9 cellular contexts compared by ENCODE assay signal in genomic region chr11:96013459-96014213, GRCh38.
A peak's percentile ranks its signal among the peaks of the same experiment; 100 is the strongest.
DNase-seq lines count a peak whose midpoint lies in the region; ATAC-seq, FAIRE-seq and TF ChIP-seq lines count a peak whose summit lies in the region.
"Had no signal": no experiment of that assay in that cellular context is flagged by ENCODE, and none has a peak within 500 bp of the region (broad histone marks: within the 10 kb centered on the region; RNA-seq: fewer than 3 reads in every experiment).

No MANE protein-coding gene starts in this region.

- no peaks in the 10 kb centered on the region for H3K36me3 ChIP-seq in OCI-LY7 (ENCODE audit: insufficient read depth, low read length)
- H3K36me3 ChIP-seq in GM12878 (ENCODE audit: control insufficient read depth in 2 of 2, insufficient read depth in 2 of 2, low read length in 1 of 2), result no peaks in the 10 kb centered on the region; a peak in 1 of 4 replicates

- SMC1A ChIA-PET in GM12878 (lab: Charles Lee; ENCODE audit: uncharacterized antibody, unreplicated experiment), result interaction anchor here (0.7 to 7.0 kb wide), 18 partner anchors 16 to 399 kb away, joined by 3 to 147 read pairs (median 4); partner anchors contain the start of genes CCDC82, JRKL and MAML2

- WGBS in GM12878 (ENCODE audit: insufficient coverage, insufficient replicate concordance, low lambda C conversion rate, missing lambda C conversion rate), result 80% methylated on average over 17 of the region's 17 CpGs

- no peak for TF ChIP-seq EP300 in GM12878 (IDR thresholded peaks at IDR 0.05; ENCODE audit: borderline replicate concordance in 1 of 2, control insufficient read depth in 1 of 2, low read depth in 2 of 2, low read length in 2 of 2)

- CTCF ChIA-PET in OCI-LY7 (lab: Charles Lee; ENCODE audit: unreplicated experiment), result no interaction called here
- CTCF ChIA-PET in GM12878 (lab: Yijun Ruan, JAX), result interaction anchor here (1.1 to 6.3 kb wide), 13 partner anchors 9 to 380 kb away, joined by 3 to 134 read pairs (median 6); partner anchors contain the start of genes CCDC82, CEP57, JRKL and MAML2

- H3K79me2 ChIP-seq in OCI-LY7 (ENCODE audit: insufficient read depth, low read depth, low read length) (no peaks in the 10 kb centered on the region), GM12878 (ENCODE audit: control insufficient read depth, insufficient read depth, low read length) (peaks cover 3% of the 10 kb centered on the region)

- TF ChIP-seq CTCF in OCI-LY7 (conservative IDR thresholded peaks at IDR 0.05; ENCODE audit: low read length), result no peak
- no peak for TF ChIP-seq CTCF in GM12878 (IDR thresholded peaks at IDR 0.05 in 2 of 3, conservative IDR thresholded peaks at IDR 0.05 in 1 of 3; ENCODE audit: control insufficient read depth in 2 of 3, extremely low read depth in 1 of 3, insufficient read depth in 1 of 3, low read depth in 3 of 3, low read length in 3 of 3)
- TF ChIP-seq CTCF in foreskin keratinocyte (conservative IDR thresholded peaks at IDR 0.05), result no peak

- H3K9ac ChIP-seq in GM12878 (ENCODE audit: control insufficient read depth, insufficient read depth, low read length), result no peak overlapping the region

- H3K27ac ChIP-seq in OCI-LY7 (ENCODE audit: low read depth, low read length, poor library complexity, severe bottlenecking) (peak overlapping the region; percentile 66), GM12878 (ENCODE audit: control insufficient read depth, insufficient read depth) (peak overlapping the region; percentile 28), foreskin keratinocyte (no peak overlapping the region)

- in situ Hi-C loops in GM12878 (cut with MboI), result loop anchor here (5.0 kb wide), 1 partner anchor 379 kb away; the partner anchor contains the start of gene JRKL

- DNase-seq in OCI-LY7 (ENCODE audit: low spot score) (peak; percentile 16), GM12878 (ENCODE audit: low read depth, low spot score) (no peak), foreskin keratinocyte (no peak)
- peak; percentile 36 for DNase-seq in stimulated activated CD8-positive, alpha-beta memory T cell treated with anti-CD3 and anti-CD28 coated beads, Interleukin-4, amount 100 ng/mL, for 48 hours
- DNase-seq: glutamatergic neuron, NCI-H1105 had no signal

- H3K27me3 ChIP-seq in GM12878 (replicated peaks in 1 of 2; ENCODE audit: control insufficient read depth in 2 of 2, insufficient read depth in 2 of 2, low read length in 1 of 2), result no peaks in the 10 kb centered on the region
- H3K27me3 ChIP-seq in foreskin keratinocyte, result no peaks in the 10 kb centered on the region

- H3K4me1 ChIP-seq in OCI-LY7 (ENCODE audit: insufficient read depth, low read length, poor library complexity, severe bottlenecking), result peaks cover 36% of the 10 kb centered on the region
- peaks cover 32% of the 10 kb centered on the region for H3K4me1 ChIP-seq in GM12878 (ENCODE audit: control insufficient read depth, insufficient read depth, low read length)
- peaks cover 4% of the 10 kb centered on the region for H3K4me1 ChIP-seq in foreskin keratinocyte

- no peak for TF ChIP-seq POLR2A in GM12878 (IDR thresholded peaks at IDR 0.05; ENCODE audit: low read depth, low read length)

- H3K4me3 ChIP-seq in OCI-LY7 (ENCODE audit: low read depth, low read length, poor library complexity, severe bottlenecking), result no peak overlapping the region
- H3K4me3 ChIP-seq in GM12878, result peak overlapping the region; percentile 23; the same call in 1 of the 2 replicates

- POLR2A ChIA-PET in OCI-LY7 (lab: Charles Lee), result interaction anchor here (0.6 to 2.0 kb wide), 6 partner anchors 19 to 375 kb away, joined by 3 to 9 read pairs (median 4); partner anchors contain the start of genes CCDC82 and JRKL
- POLR2A ChIA-PET in GM12878 (lab: Charles Lee), result interaction anchor here (0.9 to 4.1 kb wide), 2 partner anchors 140 to 329 kb away, joined by 3 to 18 read pairs; partner anchors contain the start of gene MAML2

- H3K4me2 ChIP-seq in OCI-LY7 (ENCODE audit: low read length) (peak overlapping the region; percentile 58; the same call in 1 of the 2 replicates), GM12878 (ENCODE audit: control insufficient read depth, insufficient read depth) (peak overlapping the region; percentile 67)

- H3K9me3 ChIP-seq in OCI-LY7 (ENCODE audit: low read length), result no peaks in the 10 kb centered on the region
- H3K9me3 ChIP-seq in GM12878 (replicated peaks; ENCODE audit: control insufficient read depth, insufficient read depth, low read length), result no peaks in the 10 kb centered on the region; the same call in 2 of the 3 replicates

- FAIRE-seq in GM12878 (lab: Jason Lieb, UNC), result no peak

- H2AFZ ChIP-seq in OCI-LY7 (ENCODE audit: low read length) (peak overlapping the region; percentile 96; the same call in 1 of the 2 replicates), GM12878 (ENCODE audit: control insufficient read depth, low read depth, low read length) (no peak overlapping the region; the same call in 1 of the 2 replicates)

- intact Hi-C loops in OCI-LY7 (cut with micrococcal nuclease; ENCODE audit: unreplicated experiment) (loop anchor here (2.0 to 5.0 kb wide), 2 partner anchors 229 to 375 kb away; partner anchors contain the start of gene CCDC82), GM12878 (cut with micrococcal nuclease; ENCODE audit: unreplicated experiment) (loop anchor here (2.0 to 5.0 kb wide), 4 partner anchors 64 to 229 kb away; no protein-coding TSS in a partner anchor)

- RAD21 ChIA-PET in GM12878 (lab: Charles Lee; ENCODE audit: unreplicated experiment), result interaction anchor here (0.8 to 7.0 kb wide), 9 partner anchors 17 to 380 kb away, joined by 3 to 94 read pairs (median 10); partner anchors contain the start of gene MAML2

- no peak for TF ChIP-seq RAD21 in GM12878 (IDR thresholded peaks at IDR 0.05; ENCODE audit: insufficient read depth, low read depth, low read length)

- no peaks in the 10 kb centered on the region for H3K9me2 ChIP-seq in OCI-LY7 (ENCODE audit: insufficient read depth, low read length)

- H4K20me1 ChIP-seq in OCI-LY7 (ENCODE audit: insufficient read depth, low read length) (no peaks in the 10 kb centered on the region), GM12878 (ENCODE audit: control insufficient read depth, insufficient read depth) (no peaks in the 10 kb centered on the region; the same call in 1 of the 2 replicates)

- BruUV-seq in OCI-LY7 (replicated peaks; lab: Mats Ljungman, UMichigan), result no TSS peak
- no TSS peak for BruUV-seq in GM12878 (replicated peaks; lab: Mats Ljungman, UMichigan)

- ATAC-seq in GM21717 (IDR thresholded peaks at IDR 0.05; ENCODE audit: unreplicated experiment) (peak; percentile 3), GM12878 (peak; percentile 11), foreskin keratinocyte (no peak), GM19463 (IDR thresholded peaks at IDR 0.05; ENCODE audit: unreplicated experiment) (no peak), GM21786 (IDR thresholded peaks at IDR 0.05; ENCODE audit: unreplicated experiment) (no peak)

TF ChIP-seq in GM12878, 131 proteins besides CTCF, POLR2A, EP300 and RAD21 (continues in another document):
- TF ChIP-seq ZBTB4 (CRISPR knock-in tag; IDR thresholded peaks at IDR 0.05) (no peak), MLLT1 (IDR thresholded peaks at IDR 0.05) (0 out of 2 replicates have a peak, but pooled peaks have one; percentile 64), SKIL (IDR thresholded peaks at IDR 0.05; ENCODE audit: low read depth, poor library complexity, severe bottlenecking) (no peak)

Comparison
In these comparisons a context has a peak if more than half of its experiments do, and no peak if none do; other contexts are left out.
1. ATAC-seq: peak in GM21717 (single experiment) and GM12878 (single experiment); none in foreskin keratinocyte (single experiment), GM19463 (single experiment) and GM21786 (single experiment).
2. DNase-seq: peak in OCI-LY7 (single experiment) and stimulated activated CD8-positive, alpha-beta memory T cell treated with anti-CD3 and anti-CD28 coated beads, Interleukin-4, amount 100 ng/mL, for 48 hours (single experiment); none in GM12878 (single experiment) and foreskin keratinocyte (0 of 2).